30 cellular contexts compared by ENCODE assay signal in genomic region chr22:31544481-31545480, GRCh38. TPM values are rescaled to one million over a fixed set of nuclear protein-coding genes. Genes with fewer than 3 reads are reported as not detected.
A peak's percentile ranks its signal among the peaks of the same experiment; 100 is the strongest.
DNase-seq lines count a peak whose midpoint lies in the region; ATAC-seq and TF ChIP-seq lines count a peak whose summit lies in the region.
"Had no signal": no experiment of that assay in that cellular context is flagged by ENCODE, and none has a peak within 500 bp of the region (broad histone marks: within the 10 kb centered on the region; RNA-seq: fewer than 3 reads in every experiment).

No MANE protein-coding gene starts in this region.

- H3K4me3 Mint-ChIP-seq in stimulated activated naive CD8-positive, alpha-beta T cell treated with anti-CD3 and anti-CD28 coated beads, Interleukin-15, Interleukin-2, amounts not matched to agents 100 ng/mL and 50 ng/mL, for 24 hours, result no peak overlapping the region
- no peak overlapping the region for H3K4me3 Mint-ChIP-seq in stimulated activated naive CD8-positive, alpha-beta T cell treated with anti-CD3 and anti-CD28 coated beads, Interleukin-15, amount 100 ng/mL, for 72 hours
- no peak overlapping the region for H3K4me3 Mint-ChIP-seq in natural killer cell treated with Interleukin-12 subunit alpha and Interleukin-12 subunit beta and Interleukin-15 and Interleukin-18, amount 100 ng/mL, for 72 hours
- H3K4me3 Mint-ChIP-seq in CD14-positive monocyte, result no peak overlapping the region
- H3K4me3 Mint-ChIP-seq: activated T-cell treated with anti-CD3 and anti-CD28 coated beads, Interleukin-2, amount 50 U/mL, for 4 hours; central memory CD8-positive, alpha-beta T cell; effector memory CD8-positive, alpha-beta T cell; naive thymus-derived CD4-positive, alpha-beta T cell had no signal

- H3K27ac ChIP-seq in RWPE1, result peak overlapping the region; percentile 15; the same call in 1 of the 2 replicates
- H3K27ac ChIP-seq: BLaER1 treated with 17β-estradiol and CSF1 and Interleukin-3, amounts not matched to agents 10 nM and 100 nM; HL-60; PC-9; prostate gland; tibial nerve had no signal

- CTCF ChIA-PET in RWPE1 (lab: Yijun Ruan, JAX), result interaction anchor here (0.6 to 0.9 kb wide), 3 partner anchors 14 to 53 kb away, joined by 3 to 5 read pairs (median 5); no protein-coding TSS in a partner anchor

- no peaks in the 10 kb centered on the region for H3K27me3 Mint-ChIP-seq in stimulated activated naive CD8-positive, alpha-beta T cell treated with anti-CD3 and anti-CD28 coated beads, Interleukin-15, Interleukin-2, amounts not matched to agents 100 ng/mL and 50 ng/mL, for 24 hours
- no peaks in the 10 kb centered on the region for H3K27me3 Mint-ChIP-seq in stimulated activated naive CD8-positive, alpha-beta T cell treated with anti-CD3 and anti-CD28 coated beads, Interleukin-15, amount 100 ng/mL, for 72 hours
- no peaks in the 10 kb centered on the region for H3K27me3 Mint-ChIP-seq in natural killer cell treated with Interleukin-12 subunit alpha and Interleukin-12 subunit beta and Interleukin-15 and Interleukin-18, amount 100 ng/mL, for 72 hours
- H3K27me3 Mint-ChIP-seq in CD14-positive monocyte (ENCODE audit: low read depth in 3 of 3), result peaks cover 0 to 3% (median 2%) of the 10 kb centered on the region in 3 donors
- H3K27me3 Mint-ChIP-seq: central memory CD8-positive, alpha-beta T cell; effector memory CD8-positive, alpha-beta T cell; naive thymus-derived CD4-positive, alpha-beta T cell had no signal

- POLR2A ChIA-PET in RWPE1 (lab: Yijun Ruan, JAX; ENCODE audit: low non-redundant PET), result no interaction called here

- peaks cover 54% of the 10 kb centered on the region for H3K36me3 Mint-ChIP-seq in stimulated activated naive CD8-positive, alpha-beta T cell treated with anti-CD3 and anti-CD28 coated beads, Interleukin-15, Interleukin-2, amounts not matched to agents 100 ng/mL and 50 ng/mL, for 24 hours (ENCODE audit: low read depth)
- H3K36me3 Mint-ChIP-seq in natural killer cell treated with Interleukin-12 subunit alpha and Interleukin-12 subunit beta and Interleukin-15 and Interleukin-18, amount 100 ng/mL, for 72 hours, result peaks cover under 1% of the 10 kb centered on the region
- H3K36me3 Mint-ChIP-seq in CD14-positive monocyte, result peaks cover 20 to 39% of the 10 kb centered on the region in 2 donors

- TF ChIP-seq CTCF in RWPE1 (conservative IDR thresholded peaks at IDR 0.05; ENCODE audit: low read depth) (no peak), CD14-positive monocyte (IDR thresholded peaks at IDR 0.05) (no peak)

- intact Hi-C loops in CD14-positive monocyte (cut with micrococcal nuclease), result no loop called here

- H3K4me1 Mint-ChIP-seq in stimulated activated naive CD8-positive, alpha-beta T cell treated with anti-CD3 and anti-CD28 coated beads, Interleukin-15, Interleukin-2, amounts not matched to agents 100 ng/mL and 50 ng/mL, for 24 hours (ENCODE audit: low read depth), result peaks cover 38% of the 10 kb centered on the region
- H3K4me1 Mint-ChIP-seq in stimulated activated naive CD8-positive, alpha-beta T cell treated with anti-CD3 and anti-CD28 coated beads, Interleukin-15, amount 100 ng/mL, for 72 hours, result peaks cover 28% of the 10 kb centered on the region
- H3K4me1 Mint-ChIP-seq in natural killer cell treated with Interleukin-12 subunit alpha and Interleukin-12 subunit beta and Interleukin-15 and Interleukin-18, amount 100 ng/mL, for 72 hours (ENCODE audit: low read depth in 2 of 2), result peaks cover 0 to 2% of the 10 kb centered on the region in 2 donors
- no peaks in the 10 kb centered on the region for H3K4me1 Mint-ChIP-seq in CD14-positive monocyte
- H3K4me1 Mint-ChIP-seq: central memory CD8-positive, alpha-beta T cell had no signal

- no peak for DNase-seq in stimulated activated naive CD8-positive, alpha-beta T cell treated with anti-CD3 and anti-CD28 coated beads, Interleukin-15, amount 100 ng/mL, for 72 hours
- no peak for DNase-seq in RWPE1 (ENCODE audit: low spot score)
- DNase-seq in glomerular visceral epithelial cell (ENCODE audit: extremely low spot score), result peak; percentile 80
- DNase-seq in middle frontal gyrus (ENCODE audit: extremely low spot score, low spot score), result no peak
- no peak for DNase-seq in natural killer cell treated with Interleukin-12 subunit alpha and Interleukin-12 subunit beta and Interleukin-15 and Interleukin-18, amount 100 ng/mL, for 72 hours (ENCODE audit: low spot score)
- DNase-seq in CD14-positive monocyte (ENCODE audit: low spot score), result no peak
- DNase-seq: activated CD8-positive, alpha-beta memory T cell treated with anti-CD3 and anti-CD28 coated beads for 24 hours; activated naive CD4-positive, alpha-beta T cell; activated T-cell treated with anti-CD3 and anti-CD28 coated beads, Interleukin-2, amount 50 U/mL, for 4 hours; Calu3; DND-41; effector memory CD8-positive, alpha-beta T cell; GF-D8; head of caudate nucleus; Kasumi-1; midbrain; MV-4-11; naive thymus-derived CD4-positive, alpha-beta T cell; NCI-H1436; NCI-H2081 treated with DMSO at 0.1 percent for 48 hours; occipital lobe; PC-9; Right ventricle myocardium superior; stimulated activated CD4-positive, alpha-beta T cell treated with anti-CD3 and anti-CD28 coated beads, Interleukin-4, amount 100 ng/mL, for 1 hour had no signal

- H3K9me3 Mint-ChIP-seq in stimulated activated naive CD8-positive, alpha-beta T cell treated with anti-CD3 and anti-CD28 coated beads, Interleukin-15, Interleukin-2, amounts not matched to agents 100 ng/mL and 50 ng/mL, for 24 hours, result no peaks in the 10 kb centered on the region
- no peaks in the 10 kb centered on the region for H3K9me3 Mint-ChIP-seq in stimulated activated naive CD8-positive, alpha-beta T cell treated with anti-CD3 and anti-CD28 coated beads, Interleukin-15, amount 100 ng/mL, for 72 hours
- no peaks in the 10 kb centered on the region for H3K9me3 Mint-ChIP-seq in natural killer cell treated with Interleukin-12 subunit alpha and Interleukin-12 subunit beta and Interleukin-15 and Interleukin-18, amount 100 ng/mL, for 72 hours
- H3K9me3 Mint-ChIP-seq in CD14-positive monocyte, result no peaks in the 10 kb centered on the region
- H3K9me3 Mint-ChIP-seq: activated T-cell treated with anti-CD3 and anti-CD28 coated beads, Interleukin-2, amount 50 U/mL, for 4 hours; central memory CD8-positive, alpha-beta T cell; effector memory CD8-positive, alpha-beta T cell; naive thymus-derived CD4-positive, alpha-beta T cell had no signal

- no peak for ATAC-seq in stimulated activated naive CD8-positive, alpha-beta T cell treated with anti-CD3 and anti-CD28 coated beads, Interleukin-15, amount 100 ng/mL, for 72 hours
- ATAC-seq in natural killer cell treated with Interleukin-12 subunit alpha and Interleukin-12 subunit beta and Interleukin-15 and Interleukin-18, amount 100 ng/mL, for 72 hours, result no peak
- ATAC-seq: activated T-cell treated with anti-CD3 and anti-CD28 coated beads, Interleukin-2, amount 50 U/mL, for 4 hours; effector memory CD8-positive, alpha-beta T cell; naive thymus-derived CD4-positive, alpha-beta T cell had no signal

- peak overlapping the region; percentile 63 for H3K27ac Mint-ChIP-seq in stimulated activated naive CD8-positive, alpha-beta T cell treated with anti-CD3 and anti-CD28 coated beads, Interleukin-15, Interleukin-2, amounts not matched to agents 100 ng/mL and 50 ng/mL, for 24 hours
- peak overlapping the region in 1 of 2 donors; percentile 87 for H3K27ac Mint-ChIP-seq in stimulated activated naive CD8-positive, alpha-beta T cell treated with anti-CD3 and anti-CD28 coated beads, Interleukin-15, amount 100 ng/mL, for 72 hours
- H3K27ac Mint-ChIP-seq in natural killer cell treated with Interleukin-12 subunit alpha and Interleukin-12 subunit beta and Interleukin-15 and Interleukin-18, amount 100 ng/mL, for 72 hours, result no peak overlapping the region
- no peak overlapping the region for H3K27ac Mint-ChIP-seq in CD14-positive monocyte
- H3K27ac Mint-ChIP-seq: effector memory CD8-positive, alpha-beta T cell had no signal

RNA-seq across cellular contexts. Expression of gene SFI1, which starts 48.4 kb away (rescaled TPM):
- total RNA-seq in natural killer cell treated with Interleukin-12 subunit alpha and Interleukin-12 subunit beta and Interleukin-15 and Interleukin-18, amount 100 ng/mL, for 72 hours, result 100 to 1,000 TPM; 213 to 332 TPM
- polyA plus RNA-seq in CD14-positive monocyte, result 1 to 10 TPM; 1.7 to 3.6 TPM

RNA-seq across cellular contexts. Expression of gene EIF4ENIF1, which starts 55.1 kb away (rescaled TPM):
- 100 to 1,000 TPM in 1 of 2 donors, 10 to 100 TPM in 1; 83.4 to 107 TPM for total RNA-seq in natural killer cell treated with Interleukin-12 subunit alpha and Interleukin-12 subunit beta and Interleukin-15 and Interleukin-18, amount 100 ng/mL, for 72 hours
- 10 to 100 TPM in 1 of 2 donors, 1 to 10 TPM in 1; 2.5 to 11.5 TPM for polyA plus RNA-seq in CD14-positive monocyte
